ENCODE assay signal across 24 cellular contexts in genomic region chr5:8981496-8981895, GRCh38.
DNase-seq lines count a peak whose midpoint lies in the region; ATAC-seq and TF ChIP-seq lines count a peak whose summit lies in the region.
"Had no signal": no experiment of that assay in that cellular context is flagged by ENCODE, and none has a peak within 500 bp of the region (broad histone marks: within the 10 kb centered on the region; RNA-seq: fewer than 3 reads in every experiment).

No MANE protein-coding gene starts in this region.

- H3K27me3 Mint-ChIP-seq in activated T-helper 2 cell treated with anti-CD3 and anti-CD28 coated beads, Interferon-gamma antibody, Interleukin-2, Interleukin-4, amounts not matched to agents 10 μg/mL and 5 μg/mL and 100 μg/mL, durations not matched to agents 14 hours and 24 hours and 36 hours (ENCODE audit: low read depth), result no peaks in the 10 kb centered on the region
- peaks cover 4% of the 10 kb centered on the region for H3K27me3 Mint-ChIP-seq in nephron progenitor cell (ENCODE audit: low read depth, poor library complexity)
- H3K27me3 Mint-ChIP-seq: activated CD4-positive, alpha-beta memory T cell treated with anti-CD3 and anti-CD28 coated beads for 36 hours; CD4-positive, alpha-beta memory T cell had no signal

- no peak overlapping the region for H3K4me3 Mint-ChIP-seq in activated T-helper 2 cell treated with anti-CD3 and anti-CD28 coated beads, Interferon-gamma antibody, Interleukin-2, Interleukin-4, amounts not matched to agents 10 μg/mL and 5 μg/mL and 100 μg/mL, durations not matched to agents 14 hours and 24 hours and 36 hours (ENCODE audit: low read depth)
- no peak overlapping the region for H3K4me3 Mint-ChIP-seq in nephron progenitor cell
- H3K4me3 Mint-ChIP-seq: activated CD4-positive, alpha-beta memory T cell treated with anti-CD3 and anti-CD28 coated beads for 36 hours; CD4-positive, alpha-beta memory T cell; T-helper 1 cell treated with Interleukin-12 subunit alpha and Interleukin-12 subunit beta and Interleukin-4 antibody, amounts not matched to agents 30 μg/mL and 1 μg/mL, for 36 hours had no signal

- ATAC-seq in GM19397 (IDR thresholded peaks at IDR 0.05; ENCODE audit: unreplicated experiment), result no peak
- ATAC-seq: left lobe of liver, psoas muscle had no signal

- peaks cover 21% of the 10 kb centered on the region for H3K9me3 Mint-ChIP-seq in activated T-helper 2 cell treated with anti-CD3 and anti-CD28 coated beads, Interferon-gamma antibody, Interleukin-2, Interleukin-4, amounts not matched to agents 10 μg/mL and 5 μg/mL and 100 μg/mL, durations not matched to agents 14 hours and 24 hours and 36 hours
- H3K9me3 Mint-ChIP-seq in nephron progenitor cell, result no peaks in the 10 kb centered on the region

- no peak overlapping the region for H3K4me3 ChIP-seq in choroid plexus epithelial cell (ENCODE audit: low read depth, low read length)
- H3K4me3 ChIP-seq: colonic mucosa, psoas muscle had no signal

- intact Hi-C loops in activated T-helper 2 cell treated with anti-CD3 and anti-CD28 coated beads, Interferon-gamma antibody, Interleukin-2, Interleukin-4, amounts not matched to agents 10 μg/mL and 5 μg/mL and 100 μg/mL, durations not matched to agents 14 hours and 24 hours and 36 hours (cut with micrococcal nuclease), result no loop called here

- no peaks in the 10 kb centered on the region for H3K4me1 Mint-ChIP-seq in activated T-helper 2 cell treated with anti-CD3 and anti-CD28 coated beads, Interferon-gamma antibody, Interleukin-2, Interleukin-4, amounts not matched to agents 10 μg/mL and 5 μg/mL and 100 μg/mL, durations not matched to agents 14 hours and 24 hours and 36 hours (ENCODE audit: low read depth)
- H3K4me1 Mint-ChIP-seq in nephron progenitor cell, result no peaks in the 10 kb centered on the region
- H3K4me1 Mint-ChIP-seq: CD4-positive, alpha-beta memory T cell had no signal

- DNase-seq in AG08395 (ENCODE audit: low spot score), result peak; percentile 6
- peak; percentile 39 for DNase-seq in LHCN-M2 (ENCODE audit: low read depth)
- DNase-seq in choroid plexus epithelial cell (ENCODE audit: low read depth), result peak; percentile 74
- DNase-seq in kidney tubule cell (ENCODE audit: low spot score), result peak; percentile 54
- DNase-seq in cerebellum (ENCODE audit: low spot score), result no peak
- DNase-seq in activated T-helper 2 cell treated with anti-CD3 and anti-CD28 coated beads, Interferon-gamma antibody, Interleukin-2, Interleukin-4, amounts not matched to agents 10 μg/mL and 5 μg/mL and 100 μg/mL, durations not matched to agents 14 hours and 24 hours and 36 hours (ENCODE audit: low spot score), result no peak
- no peak for DNase-seq in nephron progenitor cell
- DNase-seq: activated CD4-positive, alpha-beta memory T cell treated with anti-CD3 and anti-CD28 coated beads for 36 hours; activated naive CD4-positive, alpha-beta T cell; anterior cingulate cortex; CD4-positive, alpha-beta memory T cell; colonic mucosa; DMS79 treated with DMSO at 0.1 percent for 48 hours; Kasumi-1; midbrain; NCI-H1417 treated with DMSO at 0.1 percent for 48 hours; NCI-H2171; NCI-H748 treated with DMSO at 0.1 percent for 48 hours; psoas muscle; SIG-M5; WERI-Rb-1 had no signal

- no peak overlapping the region for H3K27ac Mint-ChIP-seq in activated T-helper 2 cell treated with anti-CD3 and anti-CD28 coated beads, Interferon-gamma antibody, Interleukin-2, Interleukin-4, amounts not matched to agents 10 μg/mL and 5 μg/mL and 100 μg/mL, durations not matched to agents 14 hours and 24 hours and 36 hours
- H3K27ac Mint-ChIP-seq in nephron progenitor cell, result no peak overlapping the region
- H3K27ac Mint-ChIP-seq: activated CD4-positive, alpha-beta memory T cell treated with anti-CD3 and anti-CD28 coated beads for 36 hours; CD4-positive, alpha-beta memory T cell; T-helper 1 cell treated with Interleukin-12 subunit alpha and Interleukin-12 subunit beta and Interleukin-4 antibody, amounts not matched to agents 30 μg/mL and 1 μg/mL, for 36 hours had no signal

- TF ChIP-seq CTCF in choroid plexus epithelial cell (conservative IDR thresholded peaks at IDR 0.05; ENCODE audit: low read depth, low read length) (peak; percentile 10), nephron progenitor cell (IDR thresholded peaks at IDR 0.05) (no peak)

- H3K36me3 Mint-ChIP-seq in activated T-helper 2 cell treated with anti-CD3 and anti-CD28 coated beads, Interferon-gamma antibody, Interleukin-2, Interleukin-4, amounts not matched to agents 10 μg/mL and 5 μg/mL and 100 μg/mL, durations not matched to agents 14 hours and 24 hours and 36 hours (ENCODE audit: low read depth), result no peaks in the 10 kb centered on the region
- H3K36me3 Mint-ChIP-seq in nephron progenitor cell (ENCODE audit: low read depth), result no peaks in the 10 kb centered on the region
- H3K36me3 Mint-ChIP-seq: activated CD4-positive, alpha-beta memory T cell treated with anti-CD3 and anti-CD28 coated beads for 36 hours; CD4-positive, alpha-beta memory T cell had no signal

Comparison
In these comparisons a context has a peak if more than half of its experiments do, and no peak if none do; other contexts are left out.
1. DNase-seq: peak in AG08395 (single experiment), LHCN-M2 (single experiment), choroid plexus epithelial cell (single experiment) and kidney tubule cell (single experiment); none in cerebellum (single experiment), activated T-helper 2 cell treated with anti-CD3 and anti-CD28 coated beads, Interferon-gamma antibody, Interleukin-2, Interleukin-4, amounts not matched to agents 10 μg/mL and 5 μg/mL and 100 μg/mL, durations not matched to agents 14 hours and 24 hours and 36 hours (single experiment) and nephron progenitor cell (single experiment).